8 cellular contexts compared by ENCODE assay signal in genomic region chr4:153083447-153083921, GRCh38.
DNase-seq lines count a peak whose midpoint lies in the region; ATAC-seq and TF ChIP-seq lines count a peak whose summit lies in the region.

No MANE protein-coding gene starts in this region.

- no peak overlapping the region for H3K4me3 Mint-ChIP-seq in CD4-positive, alpha-beta T cell
- H3K4me3 Mint-ChIP-seq in activated CD4-positive, alpha-beta T cell treated with anti-CD3 and anti-CD28 coated beads for 36 hours = no peak overlapping the region

- H3K36me3 Mint-ChIP-seq in CD4-positive, alpha-beta T cell (ENCODE audit: low read depth) = no peaks in the 10 kb centered on the region
- H3K36me3 Mint-ChIP-seq in activated CD4-positive, alpha-beta T cell treated with anti-CD3 and anti-CD28 coated beads for 36 hours (ENCODE audit: low read depth) = no peaks in the 10 kb centered on the region

- no peak overlapping the region for H3K27ac ChIP-seq in CD4-positive, alpha-beta T cell (ENCODE audit: low read depth, low read length)
- H3K27ac ChIP-seq in lung (ENCODE audit: low read depth in 1 of 2, low read length in 1 of 2) = no peak overlapping the region

- WGBS in lung, 2 donors = 22 to 27% methylated on average over 7 of the region's 7 CpGs

- POLR2A ChIA-PET in CD4-positive, alpha-beta T cell (lab: Charles Lee) = interaction anchor here (0.6 to 4.9 kb wide), 3 partner anchors 13 to 43 kb away, joined by 3 to 50 read pairs (median 49); no protein-coding TSS in a partner anchor
- POLR2A ChIA-PET in activated CD4-positive, alpha-beta T cell treated with anti-CD3 and anti-CD28 coated beads for 36 hours (lab: Charles Lee) = interaction anchor here (0.6 to 1.0 kb wide), 2 partner anchors 44 to 201 kb away, joined by 4 read pairs; no protein-coding TSS in a partner anchor

- CTCF ChIA-PET in CD4-positive, alpha-beta T cell (lab: Charles Lee) = interaction anchor here (0.5 to 5.9 kb wide), 15 partner anchors 9 to 252 kb away, joined by 3 to 125 read pairs (median 5); no protein-coding TSS in a partner anchor
- CTCF ChIA-PET in activated CD4-positive, alpha-beta T cell treated with anti-CD3 and anti-CD28 coated beads for 36 hours (lab: Charles Lee) = interaction anchor here (0.6 to 8.8 kb wide), 43 partner anchors 9 to 701 kb away, joined by 3 to 345 read pairs (median 4); no protein-coding TSS in a partner anchor

- H3K27me3 ChIP-seq in CD4-positive, alpha-beta T cell (ENCODE audit: control insufficient read depth, insufficient read depth, low read length) = no peaks in the 10 kb centered on the region
- H3K27me3 ChIP-seq in lung (ENCODE audit: control insufficient read depth, insufficient read depth) = no peaks in the 10 kb centered on the region

- no peaks in the 10 kb centered on the region for H3K9me3 ChIP-seq in CD4-positive, alpha-beta T cell (ENCODE audit: control insufficient read depth, low read length)
- H3K9me3 ChIP-seq in lung (ENCODE audit: control insufficient read depth in 2 of 2, insufficient read depth in 1 of 2, low read length in 1 of 2) = no peaks in the 10 kb centered on the region

- H3K4me1 Mint-ChIP-seq in CD4-positive, alpha-beta T cell (ENCODE audit: low read depth) = peaks cover 45% of the 10 kb centered on the region
- H3K4me1 Mint-ChIP-seq in activated CD4-positive, alpha-beta T cell treated with anti-CD3 and anti-CD28 coated beads for 36 hours = peaks cover 29% of the 10 kb centered on the region

- intact Hi-C loops in CD4-positive, alpha-beta T cell (cut with DNase I, micrococcal nuclease) = loop anchor here (1.0 to 10.0 kb wide), 4 partner anchors 45 to 679 kb away; no protein-coding TSS in a partner anchor
- intact Hi-C loops in activated CD4-positive, alpha-beta T cell treated with anti-CD3 and anti-CD28 coated beads for 36 hours (cut with DNase I, micrococcal nuclease) = loop anchor here (1.0 to 5.0 kb wide), 5 partner anchors 45 to 559 kb away; no protein-coding TSS in a partner anchor

- peak; percentile 51 for ATAC-seq in CD4-positive, alpha-beta T cell (ENCODE audit: poor library complexity)
- peak; percentile 51 for ATAC-seq in GM19328 (IDR thresholded peaks at IDR 0.05; ENCODE audit: unreplicated experiment)
- peak; percentile 87 for ATAC-seq in HG03439 (IDR thresholded peaks at IDR 0.05; ENCODE audit: unreplicated experiment)
- peak; percentile 52 for ATAC-seq in activated CD4-positive, alpha-beta T cell treated with anti-CD3 and anti-CD28 coated beads for 36 hours
- peak; percentile 76 for ATAC-seq in lung (ENCODE audit: insufficient read depth, low FRiP score)

- H3K4me1 ChIP-seq in lung (ENCODE audit: control insufficient read depth in 2 of 2, insufficient read depth in 2 of 2, low read length in 2 of 2) = no peaks in the 10 kb centered on the region

- H3K9me3 Mint-ChIP-seq in CD4-positive, alpha-beta T cell = no peaks in the 10 kb centered on the region
- no peaks in the 10 kb centered on the region for H3K9me3 Mint-ChIP-seq in activated CD4-positive, alpha-beta T cell treated with anti-CD3 and anti-CD28 coated beads for 36 hours (ENCODE audit: low read depth)

- no peak overlapping the region for H3K4me3 ChIP-seq in lung

- TF ChIP-seq CTCF in CD4-positive, alpha-beta T cell (IDR thresholded peaks at IDR 0.05) = peak; percentile 79
- TF ChIP-seq CTCF in lung (IDR thresholded peaks at IDR 0.05; ENCODE audit: control extremely low read depth, extremely low read depth) = peak; percentile 45

- DNase-seq in CD4-positive, alpha-beta T cell = peak in 9 of 10 experiments; percentile 18 to 40 (median 31)
- DNase-seq in NCI-H446 treated with DMSO at 0.1 percent for 48 hours (lab: John Stamatoyannopoulos, UW) (peak; percentile 67), lung (ENCODE audit: low spot score) (peak; percentile 61)
- peak; percentile 64 for DNase-seq in activated CD4-positive, alpha-beta T cell treated with anti-CD3 and anti-CD28 coated beads for 36 hours
- DNase-seq in effector CD8-positive, alpha-beta T cell (lab: John Stamatoyannopoulos, UW) = peak; percentile 8
- DNase-seq in stimulated activated CD8-positive, alpha-beta memory T cell treated with anti-CD3 and anti-CD28 coated beads, Interleukin-4, amount 100 ng/mL, for 48 hours = peak; percentile 52

- H3K36me3 ChIP-seq in lung (ENCODE audit: control insufficient read depth in 2 of 2, insufficient read depth in 2 of 2, low read length in 2 of 2) = no peaks in the 10 kb centered on the region

- no peaks in the 10 kb centered on the region for H3K27me3 Mint-ChIP-seq in CD4-positive, alpha-beta T cell
- H3K27me3 Mint-ChIP-seq in activated CD4-positive, alpha-beta T cell treated with anti-CD3 and anti-CD28 coated beads for 36 hours = peaks cover 4% of the 10 kb centered on the region

- H3K27ac Mint-ChIP-seq in CD4-positive, alpha-beta T cell = peak overlapping the region; percentile 2
- H3K27ac Mint-ChIP-seq in activated CD4-positive, alpha-beta T cell treated with anti-CD3 and anti-CD28 coated beads for 36 hours = no peak overlapping the region

Comparison
In these comparisons a context has a peak if more than half of its experiments do, and no peak if none do; other contexts are left out.
1. DNase-seq: peak in every context shown above with its lines; median percentile 67 in NCI-H446 treated with DMSO at 0.1 percent for 48 hours; 64 in activated CD4-positive, alpha-beta T cell treated with anti-CD3 and anti-CD28 coated beads for 36 hours; 61 in lung; 52 in stimulated activated CD8-positive, alpha-beta memory T cell treated with anti-CD3 and anti-CD28 coated beads, Interleukin-4, amount 100 ng/mL, for 48 hours; 31 in CD4-positive, alpha-beta T cell; 8 in effector CD8-positive, alpha-beta T cell.